In genomic region chr20:56554869-56555268, GRCh38 we compare ENCODE assay signal across 8 cellular contexts. TPM values are rescaled to one million over a fixed set of nuclear protein-coding genes. Genes with fewer than 3 reads are reported as not detected.
DNase-seq lines count a peak whose midpoint lies in the region; ATAC-seq and TF ChIP-seq lines count a peak whose summit lies in the region.

No MANE protein-coding gene starts in this region.

- no peak overlapping the region for H3K4me3 ChIP-seq in upper lobe of right lung

- H3K36me3 ChIP-seq in upper lobe of right lung: no peaks in the 10 kb centered on the region

- no peaks in the 10 kb centered on the region for H3K9me3 ChIP-seq in upper lobe of right lung

- DNase-seq in ELF-1 (ENCODE audit: low read depth, low spot score) (peak; percentile 66), NCI-H460 (ENCODE audit: extremely low read depth, low read depth) (peak; percentile 41), anterior cingulate cortex (lab: John Stamatoyannopoulos, UW) (peak in 34 of 58 donors; percentile 4 to 79 (median 30)), iPS DF 19.7 (ENCODE audit: low read depth, low spot score) (peak; percentile 17), upper lobe of right lung (no peak), UCSD-AML1 (lab: John Stamatoyannopoulos, UW; ENCODE audit: unreplicated experiment) (no peak)

- TF ChIP-seq CTCF in upper lobe of right lung (IDR thresholded peaks at IDR 0.05): no peak

- peaks cover 7% of the 10 kb centered on the region for H3K4me1 ChIP-seq in upper lobe of right lung

- intact Hi-C loops in upper lobe of right lung (cut with DNase I): no loop called here

- ATAC-seq in GM19467 (IDR thresholded peaks at IDR 0.05; ENCODE audit: unreplicated experiment): peak; percentile 91
- peak; percentile 96 for ATAC-seq in HG03378 (IDR thresholded peaks at IDR 0.05; ENCODE audit: unreplicated experiment)
- peak; percentile 74 for ATAC-seq in upper lobe of right lung

- H3K27me3 ChIP-seq in upper lobe of right lung: no peaks in the 10 kb centered on the region

- no peak overlapping the region for H3K27ac ChIP-seq in upper lobe of right lung

RNA-seq across cellular contexts. Expression of gene FAM209B, which starts 21.8 kb away (rescaled TPM):
- not detected in 2 replicates for total RNA-seq in NCI-H460 (2014; rRNA removed; shearing (Covaris generic))
- polyA plus RNA-seq in NCI-H460 (2014; cell fraction: nucleus; rRNA removed): not detected in 2 replicates
- not detected for total RNA-seq in upper lobe of right lung

RNA-seq across cellular contexts. Expression of gene FAM209A, which starts 30.3 kb away (rescaled TPM):
- 0.17 and 0.29 TPM in 2 replicates for total RNA-seq in NCI-H460 (2014; rRNA removed; shearing (Covaris generic))
- not detected in 2 replicates for polyA plus RNA-seq in NCI-H460 (2014; cell fraction: nucleus; rRNA removed)
- total RNA-seq in upper lobe of right lung: 0.87 TPM

Comparison
In these comparisons a context has a peak if more than half of its experiments do, and no peak if none do; other contexts are left out.
1. DNase-seq: peak in ELF-1 (single experiment), NCI-H460 (single experiment), anterior cingulate cortex (34 of 58) and iPS DF 19.7 (single experiment); none in upper lobe of right lung (single experiment) and UCSD-AML1 (single experiment).
2. Peak in every context shown above with its lines, with median percentiles within 50 percentile points of each other: ATAC-seq.